In genomic region chr1:31587328-31587699, GRCh38 we compare ENCODE assay signal across 9 cellular contexts. TPM values are rescaled to one million over a fixed set of nuclear protein-coding genes. Genes with fewer than 3 reads are reported as not detected.
DNase-seq lines count a peak whose midpoint lies in the region; TF ChIP-seq lines count a peak whose summit lies in the region.
"Not testable (repeated sequence)": the region's sequence is repeated elsewhere in the genome, so short reads cannot be mapped to it uniquely, and the experiment has no call there.
"Had no signal": no experiment of that assay in that cellular context is flagged by ENCODE, and none has a peak within 500 bp of the region (broad histone marks: within the 10 kb centered on the region; RNA-seq: fewer than 3 reads in every experiment).

No MANE protein-coding gene starts in this region.

- not testable (repeated sequence) for H3K27me3 ChIP-seq in adrenal gland, right atrium auricular region, sigmoid colon, thyroid gland

- H3K27me3 Mint-ChIP-seq in endothelial cell (ENCODE audit: unreplicated experiment) = peaks cover 10% of the 10 kb centered on the region
- not testable (repeated sequence) for H3K27me3 Mint-ChIP-seq in mesothelial cell of epicardium (ENCODE audit: low read depth)

- not testable (repeated sequence) for H3K9me3 ChIP-seq in HEK293 (ENCODE audit: control insufficient read depth, insufficient read depth, low read depth, low read length); adrenal gland (replicated peaks in 1 of 3); right atrium auricular region; sigmoid colon; thyroid gland

- not testable (repeated sequence) for DNase-seq in adrenal gland; endothelial cell (ENCODE audit: low spot score); mesothelial cell of epicardium (ENCODE audit: low spot score in 2 of 2, unreplicated experiment in 2 of 2); sigmoid colon; thyroid gland
- DNase-seq in right atrium auricular region (ENCODE audit: low spot score) = peak; percentile 9

- H3K4me1 Mint-ChIP-seq in endothelial cell (ENCODE audit: unreplicated experiment) = peaks cover 21% of the 10 kb centered on the region
- peaks cover 51% of the 10 kb centered on the region for H3K4me1 Mint-ChIP-seq in mesothelial cell of epicardium

- H3K4me1 ChIP-seq in HEK293 (ENCODE audit: control insufficient read depth, insufficient read depth, low read length) = not testable (repeated sequence)
- H3K4me1 ChIP-seq in adrenal gland (replicated peaks in 1 of 2) (peaks cover 27 to 52% of the 10 kb centered on the region in 2 donors), right atrium auricular region (peaks cover 0 to 74% of the 10 kb centered on the region in 2 donors), sigmoid colon (peaks cover 0 to 82% (median 78%) of the 10 kb centered on the region in 4 donors), thyroid gland (peaks cover 49 to 71% of the 10 kb centered on the region in 2 donors)

- H3K36me3 Mint-ChIP-seq in endothelial cell (ENCODE audit: low read depth, unreplicated experiment) = not testable (repeated sequence)
- H3K36me3 Mint-ChIP-seq in mesothelial cell of epicardium = peaks cover 15% of the 10 kb centered on the region

- CTCF ChIA-PET in HEK293 (lab: Yijun Ruan, JAX) = interaction anchor here (0.6 to 1.4 kb wide), 6 partner anchors 12 to 172 kb away, joined by 3 to 5 read pairs (median 4); no protein-coding TSS in a partner anchor

- not testable (repeated sequence) for TF ChIP-seq POLR2A in adrenal gland (IDR thresholded peaks at IDR 0.05); sigmoid colon (IDR thresholded peaks at IDR 0.05); thyroid gland (IDR thresholded peaks at IDR 0.05)

- not testable (repeated sequence) for TF ChIP-seq CTCF in HEK293 (tag by site-specific recombination; IDR thresholded peaks at IDR 0.05); adrenal gland (IDR thresholded peaks at IDR 0.05); endothelial cell (IDR thresholded peaks at IDR 0.05; ENCODE audit: unreplicated experiment); right atrium auricular region (IDR thresholded peaks at IDR 0.05); mesothelial cell of epicardium (IDR thresholded peaks at IDR 0.05; ENCODE audit: unreplicated experiment); sigmoid colon (IDR thresholded peaks at IDR 0.05); thyroid gland (IDR thresholded peaks at IDR 0.05)

- H3K27ac Mint-ChIP-seq in endothelial cell (ENCODE audit: unreplicated experiment) (peak overlapping the region; percentile 48), mesothelial cell of epicardium (peak overlapping the region; percentile 85)

- POLR2A ChIA-PET in HEK293 (lab: Yijun Ruan, JAX) = interaction anchor here (1.1 kb wide), 1 partner anchor 125 kb away, joined by 3 read pairs; no protein-coding TSS in a partner anchor

- not testable (repeated sequence) for H3K4me3 ChIP-seq in HEK293 (ENCODE audit: low read depth, low read length); adrenal gland; right atrium auricular region; sigmoid colon; thyroid gland (replicated peaks in 1 of 3)

- H3K27ac ChIP-seq in HEK293 (ENCODE audit: extremely low read depth, low read depth, low read length) = not testable (repeated sequence)
- H3K27ac ChIP-seq in adrenal gland = peak overlapping the region in 3 of 5 donors; percentile 73 to 81 (median 78)
- peak overlapping the region; percentile 83 to 92 for H3K27ac ChIP-seq in right atrium auricular region
- peak overlapping the region; percentile 94 to 98 (median 96) for H3K27ac ChIP-seq in sigmoid colon
- peak overlapping the region; percentile 12 to 82 (median 72) for H3K27ac ChIP-seq in thyroid gland

- not testable (repeated sequence) for H3K36me3 ChIP-seq in HEK293 (ENCODE audit: control insufficient read depth in 2 of 2, insufficient read depth in 1 of 2, low read length in 2 of 2); adrenal gland (replicated peaks in 1 of 2)
- H3K36me3 ChIP-seq in right atrium auricular region = peaks cover 42% of the 10 kb centered on the region
- peaks cover 0 to 25% (median 12%) of the 10 kb centered on the region in 4 donors for H3K36me3 ChIP-seq in sigmoid colon
- H3K36me3 ChIP-seq in thyroid gland = peaks cover 30 to 32% of the 10 kb centered on the region in 2 donors

- intact Hi-C loops in adrenal gland (cut with DNase I); sigmoid colon (cut with DNase I); thyroid gland (cut with DNase I): not testable (repeated sequence)

- TF ChIP-seq EP300 in sigmoid colon (IDR thresholded peaks at IDR 0.05) = not testable (repeated sequence)

- H3K4me3 Mint-ChIP-seq in endothelial cell (ENCODE audit: unreplicated experiment); mesothelial cell of epicardium: not testable (repeated sequence)

- WGBS in adrenal gland, 4 donors = 87 to 94% (median 90%) methylated on average over 5 of the region's 5 CpGs
- 92 to 93% methylated on average over 5 of the region's 5 CpGs for WGBS in sigmoid colon, 2 donors
- 88 to 92% methylated on average over 5 of the region's 5 CpGs for WGBS in thyroid gland, 2 donors

- H3K9me3 Mint-ChIP-seq in endothelial cell (ENCODE audit: unreplicated experiment); mesothelial cell of epicardium: not testable (repeated sequence)

TF ChIP-seq in HEK293, 187 proteins besides CTCF, POLR2A, EP300 and RAD21:
- TF ChIP-seq ZNF121 (tag by site-specific recombination; IDR thresholded peaks at IDR 0.05) = peak; percentile 92

RNA-seq across cellular contexts. Expression of gene TINAGL1, which starts 11.0 kb away (rescaled TPM):
- total RNA-seq in adrenal gland (100 to 1,000 TPM in 4 of 8 donors, 10 to 100 TPM in 4; 31.7 to 294 (median 98.6) TPM), endothelial cell (ENCODE audit: unreplicated experiment) (4.5 TPM), right atrium auricular region (100 to 1,000 TPM; 211 to 264 TPM), mesothelial cell of epicardium (201 to 212 TPM (median 211 TPM) in 3 replicates), sigmoid colon (100 to 1,000 TPM in 3 of 4 donors, 10 to 100 TPM in 1; 62.9 to 238 (median 132) TPM), thyroid gland (100 to 1,000 TPM; 157 to 391 (median 227) TPM)
- polyA plus RNA-seq in adrenal gland (100 to 1,000 TPM in 1 of 3 donors, 10 to 100 TPM in 2; 22.7 to 146 (median 89.5) TPM), sigmoid colon (10 to 100 TPM; 21.0 to 87.9 (median 40.9) TPM)
- total RNA-seq: CD4-positive, alpha-beta memory T cell had no signal
- polyA plus RNA-seq: CD4-positive, alpha-beta memory T cell had no signal

RNA-seq across cellular contexts. Expression of gene HCRTR1, which starts 30.2 kb away (rescaled TPM):
- 1 to 10 TPM in 2 of 8 donors, under 1 TPM in 1, not detected in 5; 0.98 to 2.8 (median 1.7) TPM for total RNA-seq in adrenal gland
- 1 to 10 TPM in 1 of 3 donors, under 1 TPM in 2; 0.18 to 3.5 (median 0.67) TPM for polyA plus RNA-seq in adrenal gland
- not detected for total RNA-seq in endothelial cell (ENCODE audit: unreplicated experiment)
- total RNA-seq in right atrium auricular region = under 1 TPM in 1 of 2 donors, not detected in 1; 0.43 TPM
- 0.71 to 1.1 TPM (median 0.98 TPM) in 3 replicates for total RNA-seq in mesothelial cell of epicardium
- total RNA-seq in sigmoid colon = not detected
- polyA plus RNA-seq in sigmoid colon = under 1 TPM in 1 of 3 donors, not detected in 2; 0.03 TPM
- 1 to 10 TPM in 2 of 4 donors, under 1 TPM in 2; 0.40 to 5.6 (median 1.3) TPM for total RNA-seq in thyroid gland
- total RNA-seq: CD4-positive, alpha-beta memory T cell; H7 had no signal
- polyA plus RNA-seq: CD4-positive, alpha-beta memory T cell had no signal

RNA-seq across cellular contexts. Expression of gene PEF1, which starts 57.4 kb away (rescaled TPM):
- total RNA-seq in adrenal gland = 100 to 1,000 TPM in 2 of 8 donors, 10 to 100 TPM in 6; 71.1 to 132 (median 86.5) TPM
- polyA plus RNA-seq in adrenal gland = 10 to 100 TPM; 58.2 to 87.1 (median 68.9) TPM
- 70.9 TPM for total RNA-seq in endothelial cell (ENCODE audit: unreplicated experiment)
- total RNA-seq in right atrium auricular region = 10 to 100 TPM; 42.9 to 66.8 TPM
- 42.6 to 43.8 TPM (median 43.8 TPM) in 3 replicates for total RNA-seq in mesothelial cell of epicardium
- total RNA-seq in sigmoid colon = 10 to 100 TPM; 52.9 to 87.4 (median 65.7) TPM
- polyA plus RNA-seq in sigmoid colon = 10 to 100 TPM; 56.5 to 74.2 (median 66.4) TPM
- 100 to 1,000 TPM; 180 to 355 (median 312) TPM for total RNA-seq in thyroid gland
